In the genomic region with DNA sequence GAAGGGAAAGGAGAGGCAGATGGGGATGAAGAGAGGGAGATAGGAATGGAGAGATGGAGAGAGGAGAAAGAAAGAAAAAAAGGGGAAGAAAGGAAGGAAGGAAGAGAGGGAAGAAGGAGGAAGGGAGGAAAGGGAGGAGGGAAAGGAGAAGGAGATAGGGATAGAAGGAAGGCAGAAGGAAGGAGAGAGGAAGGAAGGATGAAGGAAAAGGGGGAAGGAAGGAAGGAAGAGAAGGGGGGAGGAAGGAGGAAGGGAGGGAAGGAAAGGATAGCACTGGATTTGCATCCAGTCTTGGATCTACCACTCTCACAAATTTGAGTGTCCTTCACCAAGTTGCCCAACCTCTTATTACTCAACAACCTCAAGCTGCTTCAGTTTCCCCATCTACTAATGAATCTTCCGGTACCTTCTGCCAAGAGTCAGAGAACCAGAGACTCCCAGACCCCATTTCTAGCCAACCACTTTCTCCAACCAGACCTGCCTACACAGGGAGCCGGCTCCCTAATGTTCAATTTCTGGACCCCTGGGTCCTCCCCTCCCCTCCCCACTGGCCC, we compare ENCODE assay signal across 26 cellular contexts.
DNase-seq lines count a peak whose midpoint lies in the region; ATAC-seq, FAIRE-seq and TF ChIP-seq lines count a peak whose summit lies in the region.
"Had no signal": no experiment of that assay in that cellular context is flagged by ENCODE, and none has a peak within 500 bp of the region (broad histone marks: within the 10 kb centered on the region; RNA-seq: fewer than 3 reads in every experiment).

No MANE protein-coding gene starts in this region.

- no peaks in the 10 kb centered on the region for H3K79me2 ChIP-seq in neural cell (replicated peaks; ENCODE audit: insufficient read depth, low read length)

- H3K9me3 ChIP-seq in HEK293 (ENCODE audit: control insufficient read depth, insufficient read depth, low read depth, low read length): no peaks in the 10 kb centered on the region
- no peaks in the 10 kb centered on the region for H3K9me3 ChIP-seq in neural cell (ENCODE audit: low read length)
- H3K9me3 ChIP-seq in MG63: no peaks in the 10 kb centered on the region
- H3K9me3 ChIP-seq: esophagus muscularis mucosa, sigmoid colon, SJCRH30, thyroid gland had no signal

- H3K4me3 ChIP-seq in HEK293 (ENCODE audit: low read depth, low read length): no peak overlapping the region
- no peak overlapping the region for H3K4me3 ChIP-seq in bronchial epithelial cell (ENCODE audit: low read depth, low read length)
- H3K4me3 ChIP-seq in neural cell (ENCODE audit: low read length): no peak overlapping the region
- no peak overlapping the region for H3K4me3 ChIP-seq in MG63
- no peak overlapping the region for H3K4me3 ChIP-seq in foreskin fibroblast (ENCODE audit: low read depth in 1 of 2, low read length in 2 of 2)
- H3K4me3 ChIP-seq: coronary artery, esophagus muscularis mucosa, neural progenitor cell, sigmoid colon, SJCRH30, thyroid gland had no signal

- no peak for TF ChIP-seq CTCF in HEK293 (tag by site-specific recombination; IDR thresholded peaks at IDR 0.05)
- no peak for TF ChIP-seq CTCF in bronchial epithelial cell (IDR thresholded peaks at IDR 0.05; ENCODE audit: insufficient read depth, low read length, severe bottlenecking)
- no peak for TF ChIP-seq CTCF in neural cell (IDR thresholded peaks at IDR 0.05; ENCODE audit: poor library complexity, severe bottlenecking)
- TF ChIP-seq CTCF in foreskin fibroblast (IDR thresholded peaks at IDR 0.05; ENCODE audit: low read depth, low read length): no peak

- POLR2A ChIA-PET in HEK293 (lab: Yijun Ruan, JAX): interaction anchor here (0.6 kb wide), 1 partner anchor 24 kb away, joined by 4 read pairs; no protein-coding TSS in a partner anchor

- FAIRE-seq in bronchial epithelial cell (lab: Jason Lieb, UNC): no peak

- H3K27ac ChIP-seq in HEK293 (ENCODE audit: extremely low read depth, low read depth, low read length) (no peak overlapping the region), neural cell (ENCODE audit: low read length) (peak overlapping the region; percentile 63)
- H3K27ac ChIP-seq: brain microvascular endothelial cell, coronary artery, esophagus muscularis mucosa, neural progenitor cell, sigmoid colon, SJCRH30, thyroid gland had no signal

- no peaks in the 10 kb centered on the region for H4K20me1 ChIP-seq in neural cell (ENCODE audit: insufficient read depth)

- no peak for TF ChIP-seq EP300 in neural cell (conservative IDR thresholded peaks at IDR 0.05; ENCODE audit: poor library complexity, severe bottlenecking)

- H3K4me2 ChIP-seq in neural cell (ENCODE audit: low read length): no peak overlapping the region
- H3K4me2 ChIP-seq: neural progenitor cell had no signal

- H3K9ac ChIP-seq in neural cell (ENCODE audit: low read length): no peak overlapping the region
- H3K9ac ChIP-seq: neural progenitor cell had no signal

- TF ChIP-seq RAD21 in neural cell (conservative IDR thresholded peaks at IDR 0.05): no peak

- DNase-seq in NOMO-1 treated with dmso at 0.1 percent for 144 hours (lab: John Stamatoyannopoulos, UW; ENCODE audit: unreplicated experiment) (peak; percentile 36), bronchial epithelial cell (ENCODE audit: low read depth) (peak; percentile 10), SHP77 (lab: John Stamatoyannopoulos, UW) (no peak), MG63 (no peak), foreskin fibroblast (no peak)
- DNase-seq: activated CD4-positive, alpha-beta T cell treated with anti-CD3 and anti-CD28 coated beads for 4 hours; activated CD8-positive, alpha-beta memory T cell treated with anti-CD3 and anti-CD28 coated beads for 24 hours; activated T-cell treated with anti-CD3 and anti-CD28 coated beads, Interleukin-2, amount 50 U/mL, for 24 hours; brain microvascular endothelial cell; CD4-positive, CD25-positive, alpha-beta regulatory T cell; KG1; kidney glomerular epithelial cell; mammary epithelial cell; NCI-H1048; NCI-H187; sigmoid colon; SJCRH30; stimulated activated CD4-positive, alpha-beta T cell treated with anti-CD3 and anti-CD28 coated beads, Interleukin-15, amount 100 ng/mL, for 24 hours; T-helper 2 cell; thyroid gland had no signal

- no peaks in the 10 kb centered on the region for H3K36me3 ChIP-seq in HEK293 (ENCODE audit: control insufficient read depth in 2 of 2, insufficient read depth in 1 of 2, low read length in 2 of 2)
- H3K36me3 ChIP-seq in bronchial epithelial cell (ENCODE audit: control insufficient read depth, insufficient read depth, low read length): no peaks in the 10 kb centered on the region
- H3K36me3 ChIP-seq in neural cell (ENCODE audit: insufficient read depth, low read length): no peaks in the 10 kb centered on the region
- H3K36me3 ChIP-seq in MG63: no peaks in the 10 kb centered on the region
- H3K36me3 ChIP-seq: brain microvascular endothelial cell, esophagus muscularis mucosa, neural progenitor cell, sigmoid colon, SJCRH30, thyroid gland had no signal

- H3F3A ChIP-seq in neural cell (ENCODE audit: insufficient read depth, low read length, poor library complexity, severe bottlenecking): no peaks in the 10 kb centered on the region

- H3K9me2 ChIP-seq in neural cell (ENCODE audit: insufficient read depth, low read length): no peaks in the 10 kb centered on the region

- CTCF ChIA-PET in HEK293 (lab: Yijun Ruan, JAX): interaction anchor here (0.5 to 1.1 kb wide), 4 partner anchors 41 to 614 kb away, joined by 3 to 4 read pairs (median 3); no protein-coding TSS in a partner anchor

- H3K27me3 ChIP-seq in bronchial epithelial cell (ENCODE audit: control insufficient read depth, insufficient read depth, low read length) (peaks cover 11% of the 10 kb centered on the region), neural cell (ENCODE audit: insufficient read depth, low read depth, low read length) (peaks cover 21% of the 10 kb centered on the region), MG63 (no peaks in the 10 kb centered on the region)
- H3K27me3 ChIP-seq: brain microvascular endothelial cell, thyroid gland had no signal

- ATAC-seq in GM19023 (IDR thresholded peaks at IDR 0.05; ENCODE audit: unreplicated experiment): no peak

- H2AFZ ChIP-seq in neural cell (ENCODE audit: low read depth, low read length): no peak overlapping the region
- H2AFZ ChIP-seq: neural progenitor cell had no signal

- H3K4me1 ChIP-seq in HEK293 (ENCODE audit: control insufficient read depth, insufficient read depth, low read length): peaks cover 7% of the 10 kb centered on the region; the same call in 1 of the 2 replicates
- H3K4me1 ChIP-seq: SJCRH30 had no signal

TF ChIP-seq in HEK293, 187 proteins besides CTCF, POLR2A, EP300 and RAD21 (continues in another document):
- TF ChIP-seq ZNF214 (tag by site-specific recombination; IDR thresholded peaks at IDR 0.05; ENCODE audit: borderline replicate concordance) (no peak), ZBTB8A (tag by site-specific recombination; IDR thresholded peaks at IDR 0.05) (no peak), ZNF776 (tag by site-specific recombination; IDR thresholded peaks at IDR 0.05; ENCODE audit: borderline replicate concordance) (0 out of 2 replicates have a peak, but pooled peaks have one; percentile 46), ZNF677 (tag by site-specific recombination; IDR thresholded peaks at IDR 0.05) (no peak), ZNF629 (tag by site-specific recombination; IDR thresholded peaks at IDR 0.05) (no peak), ZNF366 (tag by site-specific recombination; conservative IDR thresholded peaks at IDR 0.05) (peak; percentile 95), ZNF266 (tag by site-specific recombination; IDR thresholded peaks at IDR 0.05; ENCODE audit: low read depth) (no peak), PRDM1 (tag by site-specific recombination; IDR thresholded peaks at IDR 0.05) (peak; percentile 90), ZNF600 (tag by site-specific recombination; IDR thresholded peaks at IDR 0.05) (no peak), ZNF157 (tag by site-specific recombination; IDR thresholded peaks at IDR 0.05) (no peak)
- TF ChIP-seq, protein P1, sequence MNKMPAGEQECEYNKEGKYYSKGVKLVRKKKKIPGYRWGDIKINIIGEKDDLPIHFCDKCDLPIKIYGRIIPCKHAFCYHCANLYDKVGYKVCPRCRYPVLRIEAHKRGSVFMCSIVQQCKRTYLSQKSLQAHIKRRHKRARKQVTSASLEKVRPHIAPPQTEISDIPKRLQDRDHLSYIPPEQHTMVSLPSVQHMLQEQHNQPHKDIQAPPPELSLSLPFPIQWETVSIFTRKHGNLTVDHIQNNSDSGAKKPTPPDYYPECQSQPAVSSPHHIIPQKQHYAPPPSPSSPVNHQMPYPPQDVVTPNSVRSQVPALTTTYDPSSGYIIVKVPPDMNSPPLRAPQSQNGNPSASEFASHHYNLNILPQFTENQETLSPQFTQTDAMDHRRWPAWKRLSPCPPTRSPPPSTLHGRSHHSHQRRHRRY (tag by site-specific recombination; IDR thresholded peaks at IDR 0.05): 0 out of 2 replicates have a peak, but pooled peaks have one; percentile 50

TF ChIP-seq in neural cell, 6 proteins besides CTCF, POLR2A, EP300 and RAD21 (continues in another document):
- TF ChIP-seq TAF1 (IDR thresholded peaks at IDR 0.05; ENCODE audit: low read depth): no peak
- no peak for TF ChIP-seq EZH2 (IDR thresholded peaks at IDR 0.05; ENCODE audit: borderline replicate concordance, insufficient read depth, low read length, poor library complexity, severe bottlenecking)
- no peak for TF ChIP-seq MXI1 (conservative IDR thresholded peaks at IDR 0.05; ENCODE audit: poor library complexity, severe bottlenecking)
- TF ChIP-seq, protein P2, sequence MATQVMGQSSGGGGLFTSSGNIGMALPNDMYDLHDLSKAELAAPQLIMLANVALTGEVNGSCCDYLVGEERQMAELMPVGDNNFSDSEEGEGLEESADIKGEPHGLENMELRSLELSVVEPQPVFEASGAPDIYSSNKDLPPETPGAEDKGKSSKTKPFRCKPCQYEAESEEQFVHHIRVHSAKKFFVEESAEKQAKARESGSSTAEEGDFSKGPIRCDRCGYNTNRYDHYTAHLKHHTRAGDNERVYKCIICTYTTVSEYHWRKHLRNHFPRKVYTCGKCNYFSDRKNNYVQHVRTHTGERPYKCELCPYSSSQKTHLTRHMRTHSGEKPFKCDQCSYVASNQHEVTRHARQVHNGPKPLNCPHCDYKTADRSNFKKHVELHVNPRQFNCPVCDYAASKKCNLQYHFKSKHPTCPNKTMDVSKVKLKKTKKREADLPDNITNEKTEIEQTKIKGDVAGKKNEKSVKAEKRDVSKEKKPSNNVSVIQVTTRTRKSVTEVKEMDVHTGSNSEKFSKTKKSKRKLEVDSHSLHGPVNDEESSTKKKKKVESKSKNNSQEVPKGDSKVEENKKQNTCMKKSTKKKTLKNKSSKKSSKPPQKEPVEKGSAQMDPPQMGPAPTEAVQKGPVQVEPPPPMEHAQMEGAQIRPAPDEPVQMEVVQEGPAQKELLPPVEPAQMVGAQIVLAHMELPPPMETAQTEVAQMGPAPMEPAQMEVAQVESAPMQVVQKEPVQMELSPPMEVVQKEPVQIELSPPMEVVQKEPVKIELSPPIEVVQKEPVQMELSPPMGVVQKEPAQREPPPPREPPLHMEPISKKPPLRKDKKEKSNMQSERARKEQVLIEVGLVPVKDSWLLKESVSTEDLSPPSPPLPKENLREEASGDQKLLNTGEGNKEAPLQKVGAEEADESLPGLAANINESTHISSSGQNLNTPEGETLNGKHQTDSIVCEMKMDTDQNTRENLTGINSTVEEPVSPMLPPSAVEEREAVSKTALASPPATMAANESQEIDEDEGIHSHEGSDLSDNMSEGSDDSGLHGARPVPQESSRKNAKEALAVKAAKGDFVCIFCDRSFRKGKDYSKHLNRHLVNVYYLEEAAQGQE (IDR thresholded peaks at IDR 0.05; ENCODE audit: borderline replicate concordance): no peak

Comparison
In these comparisons a context has a peak if more than half of its experiments do, and no peak if none do; other contexts are left out.
1. DNase-seq: peak in NOMO-1 treated with dmso at 0.1 percent for 144 hours (single experiment) and bronchial epithelial cell (single experiment); none in SHP77 (0 of 2), MG63 (single experiment) and foreskin fibroblast (0 of 2).